ENCODE assay signal across 1 cellular context in the genomic region with DNA sequence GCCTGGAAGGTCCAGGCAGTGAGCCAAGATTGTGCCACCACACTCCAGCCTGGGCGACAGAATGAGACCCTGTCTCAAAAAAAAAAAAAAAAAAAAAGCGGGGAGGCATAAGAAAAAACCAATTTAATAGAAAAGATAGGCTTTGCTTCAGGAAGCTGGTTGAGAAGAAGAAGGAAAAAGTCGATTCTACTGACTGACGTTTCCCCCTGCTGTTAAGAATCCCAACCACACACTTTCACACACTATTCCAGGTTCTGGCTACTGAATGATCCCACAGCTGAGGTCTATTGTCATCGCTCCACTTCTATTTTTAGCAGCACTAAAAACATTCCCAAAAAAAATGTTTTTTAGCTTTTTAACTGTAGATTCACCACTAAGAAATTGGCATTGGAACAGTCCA.
TF ChIP-seq lines count a peak whose summit lies in the region.

No MANE protein-coding gene starts in this region.

TF ChIP-seq in IMR-90, 13 proteins besides CTCF, POLR2A, EP300 and RAD21:
- TF ChIP-seq CHD1 (IDR thresholded peaks at IDR 0.05; ENCODE audit: low read depth, low read length) (no peak), MXI1 (IDR thresholded peaks at IDR 0.05; ENCODE audit: borderline replicate concordance, low read depth, low read length) (no peak), SMC3 (IDR thresholded peaks at IDR 0.05; ENCODE audit: low read depth, low read length) (no peak), CEBPB (IDR thresholded peaks at IDR 0.05; ENCODE audit: low read depth, low read length) (no peak), FOS (IDR thresholded peaks at IDR 0.05; ENCODE audit: low read depth, low read length) (no peak), RFX5 (IDR thresholded peaks at IDR 0.05; ENCODE audit: low read depth, low read length) (no peak)
- TF ChIP-seq, protein P1, sequence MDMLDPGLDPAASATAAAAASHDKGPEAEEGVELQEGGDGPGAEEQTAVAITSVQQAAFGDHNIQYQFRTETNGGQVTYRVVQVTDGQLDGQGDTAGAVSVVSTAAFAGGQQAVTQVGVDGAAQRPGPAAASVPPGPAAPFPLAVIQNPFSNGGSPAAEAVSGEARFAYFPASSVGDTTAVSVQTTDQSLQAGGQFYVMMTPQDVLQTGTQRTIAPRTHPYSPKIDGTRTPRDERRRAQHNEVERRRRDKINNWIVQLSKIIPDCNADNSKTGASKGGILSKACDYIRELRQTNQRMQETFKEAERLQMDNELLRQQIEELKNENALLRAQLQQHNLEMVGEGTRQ (IDR thresholded peaks at IDR 0.05; ENCODE audit: low read depth, low read length): no peak
TF ChIP-seq in IMR-90: peak in this region for 0.
